Comparison of ENCODE assay signal across 20 cellular contexts in genomic region chr12:70069221-70069811, GRCh38.
DNase-seq lines count a peak whose midpoint lies in the region; ATAC-seq and TF ChIP-seq lines count a peak whose summit lies in the region.
"Had no signal": no experiment of that assay in that cellular context is flagged by ENCODE, and none has a peak within 500 bp of the region (broad histone marks: within the 10 kb centered on the region; RNA-seq: fewer than 3 reads in every experiment).

No MANE protein-coding gene starts in this region.

- CTCF ChIA-PET in PC-9 (lab: Charles Lee) = no interaction called here

- no TSS peak for BruUV-seq in PC-9 (replicated peaks; lab: Mats Ljungman, UMichigan)

- no peak for TF ChIP-seq EP300 in suprapubic skin (IDR thresholded peaks at IDR 0.05)

- H3K36me3 ChIP-seq in GM23338 (ENCODE audit: insufficient read depth) (no peaks in the 10 kb centered on the region), OCI-LY1 (ENCODE audit: insufficient read depth, low read length) (no peaks in the 10 kb centered on the region), endodermal cell (ENCODE audit: control insufficient read depth, insufficient read depth, low read length) (no peaks in the 10 kb centered on the region), PC-9 (ENCODE audit: low read depth) (no peaks in the 10 kb centered on the region), suprapubic skin (no peaks in the 10 kb centered on the region)
- H3K36me3 ChIP-seq: BLaER1, HAP-1, Peyer's patch had no signal

- H3K4me2 ChIP-seq in GM23338 (peak overlapping the region; percentile 44; the same call in 1 of the 2 replicates), OCI-LY1 (ENCODE audit: low read length) (peak overlapping the region; percentile 5; the same call in 1 of the 2 replicates), PC-9 (no peak overlapping the region)
- H3K4me2 ChIP-seq: BLaER1 had no signal

- no peak overlapping the region; the same call in 1 of the 2 replicates for H3K27ac ChIP-seq in GM23338 (ENCODE audit: low read depth)
- peak overlapping the region; percentile 74 for H3K27ac ChIP-seq in OCI-LY1 (ENCODE audit: low read depth, low read length, poor library complexity, severe bottlenecking)
- no peak overlapping the region for H3K27ac ChIP-seq in endodermal cell (ENCODE audit: low read depth, low read length)
- no peak overlapping the region for H3K27ac ChIP-seq in PC-9
- no peak overlapping the region for H3K27ac ChIP-seq in caudate nucleus (ENCODE audit: low read depth, low read length)
- H3K27ac ChIP-seq in suprapubic skin = no peak overlapping the region
- H3K27ac ChIP-seq: BLaER1, Peyer's patch had no signal

- no peaks in the 10 kb centered on the region; the same call in 2 of the 3 replicates for H3K36me3 Mint-ChIP-seq in GM23338 (ENCODE audit: low read depth)
- no peaks in the 10 kb centered on the region for H3K36me3 Mint-ChIP-seq in endodermal cell (ENCODE audit: low read depth)
- no peaks in the 10 kb centered on the region for H3K36me3 Mint-ChIP-seq in neural crest cell (ENCODE audit: low read depth)
- H3K36me3 Mint-ChIP-seq: CD4-positive, alpha-beta memory T cell had no signal

- H4K20me1 ChIP-seq in GM23338 (replicated peaks; ENCODE audit: insufficient read depth) (no peaks in the 10 kb centered on the region), OCI-LY1 (ENCODE audit: insufficient read depth, low read length) (no peaks in the 10 kb centered on the region), PC-9 (ENCODE audit: insufficient read depth) (no peaks in the 10 kb centered on the region)
- H4K20me1 ChIP-seq: BLaER1 had no signal

- no peaks in the 10 kb centered on the region for H3F3A ChIP-seq in GM23338 (replicated peaks; ENCODE audit: low read depth)
- no peaks in the 10 kb centered on the region for H3F3A ChIP-seq in OCI-LY1 (ENCODE audit: insufficient read depth, low read length)
- no peaks in the 10 kb centered on the region for H3F3A ChIP-seq in PC-9 (ENCODE audit: insufficient read depth, low read depth)

- H2AFZ ChIP-seq in GM23338 (no peak overlapping the region), OCI-LY1 (ENCODE audit: low read length) (peak overlapping the region; percentile 12; the same call in 1 of the 2 replicates), PC-9 (no peak overlapping the region)

- no peak overlapping the region for H3K9ac ChIP-seq in OCI-LY1 (ENCODE audit: low read length)
- H3K9ac ChIP-seq in endodermal cell (ENCODE audit: extremely low read depth, low read length, poor library complexity, severe bottlenecking) = no peak overlapping the region
- H3K9ac ChIP-seq: BLaER1 had no signal

- H3K9me3 Mint-ChIP-seq in GM23338 = no peaks in the 10 kb centered on the region; the same call in 2 of the 3 replicates
- peaks cover 2% of the 10 kb centered on the region for H3K9me3 Mint-ChIP-seq in endodermal cell
- H3K9me3 Mint-ChIP-seq in neural crest cell = no peaks in the 10 kb centered on the region

- H3K9me3 ChIP-seq in OCI-LY1 (ENCODE audit: low read length) (no peaks in the 10 kb centered on the region), endodermal cell (ENCODE audit: control insufficient read depth, low read length) (peaks cover 12% of the 10 kb centered on the region), PC-9 (ENCODE audit: insufficient read depth, low read depth) (peaks cover 3% of the 10 kb centered on the region; the same call in 1 of the 2 replicates), suprapubic skin (no peaks in the 10 kb centered on the region)
- H3K9me3 ChIP-seq: BLaER1, HAP-1, Peyer's patch had no signal

- no peak overlapping the region; the same call in 2 of the 3 replicates for H3K4me3 Mint-ChIP-seq in GM23338
- no peak overlapping the region for H3K4me3 Mint-ChIP-seq in endodermal cell
- no peak overlapping the region for H3K4me3 Mint-ChIP-seq in neural crest cell
- H3K4me3 Mint-ChIP-seq: CD4-positive, alpha-beta memory T cell had no signal

- POLR2A ChIA-PET in PC-9 (lab: Charles Lee; ENCODE audit: unreplicated experiment) = interaction anchor here (0.6 kb wide), 1 partner anchor 86 kb away, joined by 3 read pairs; no protein-coding TSS in a partner anchor

- ATAC-seq in GM23338 = peak; percentile 67
- ATAC-seq in HG03175 (IDR thresholded peaks at IDR 0.05; ENCODE audit: unreplicated experiment) = no peak
- ATAC-seq: K562 had no signal

- no peak overlapping the region for H3K4me3 ChIP-seq in GM23338
- H3K4me3 ChIP-seq in OCI-LY1 (ENCODE audit: low read depth, low read length, poor library complexity, severe bottlenecking) = no peak overlapping the region
- no peak overlapping the region for H3K4me3 ChIP-seq in endodermal cell (ENCODE audit: low read length)
- H3K4me3 ChIP-seq in PC-9 = no peak overlapping the region
- no peak overlapping the region for H3K4me3 ChIP-seq in suprapubic skin
- H3K4me3 ChIP-seq: BLaER1, GM12878, HAP-1, K562, Peyer's patch had no signal

- no peaks in the 10 kb centered on the region for H3K79me2 ChIP-seq in GM23338 (replicated peaks; ENCODE audit: insufficient read depth)
- H3K79me2 ChIP-seq in OCI-LY1 (ENCODE audit: insufficient read depth, low read length) = no peaks in the 10 kb centered on the region
- no peaks in the 10 kb centered on the region for H3K79me2 ChIP-seq in PC-9 (ENCODE audit: low read depth)

- 42 to 75% methylated on average over 3 to 5 of the region's 5 CpGs for WGBS in endodermal cell (ENCODE audit: insufficient coverage in 1 of 2, insufficient read length in 1 of 2), 2 experiments
- 81% methylated on average over 5 of the region's 5 CpGs for WGBS in suprapubic skin

- TF ChIP-seq CTCF in GM23338 (conservative IDR thresholded peaks at IDR 0.05; ENCODE audit: low read depth in 2 of 2) = no peak
- TF ChIP-seq CTCF in OCI-LY1 (IDR thresholded peaks at IDR 0.05; ENCODE audit: low read length) = no peak
- no peak for TF ChIP-seq CTCF in endodermal cell (conservative IDR thresholded peaks at IDR 0.05)
- TF ChIP-seq CTCF in neural crest cell (conservative IDR thresholded peaks at IDR 0.05) = no peak
- TF ChIP-seq CTCF in PC-9 (conservative IDR thresholded peaks at IDR 0.05) = no peak
- no peak for TF ChIP-seq CTCF in suprapubic skin (IDR thresholded peaks at IDR 0.05)

- no peaks in the 10 kb centered on the region for H3K27me3 ChIP-seq in GM23338 (ENCODE audit: insufficient read depth)
- no peaks in the 10 kb centered on the region for H3K27me3 ChIP-seq in OCI-LY1 (ENCODE audit: insufficient read depth, low read length)
- H3K27me3 ChIP-seq in endodermal cell (ENCODE audit: control insufficient read depth, insufficient read depth, low read length, poor library complexity, severe bottlenecking) = no peaks in the 10 kb centered on the region
- no peaks in the 10 kb centered on the region for H3K27me3 ChIP-seq in PC-9 (ENCODE audit: insufficient read depth, low read depth)
- no peaks in the 10 kb centered on the region for H3K27me3 ChIP-seq in suprapubic skin
- H3K27me3 ChIP-seq: BLaER1, Peyer's patch had no signal

- H3K27me3 Mint-ChIP-seq in GM23338 (ENCODE audit: insufficient read depth, low read depth, poor library complexity) (no peaks in the 10 kb centered on the region), endodermal cell (ENCODE audit: insufficient read depth) (no peaks in the 10 kb centered on the region), neural crest cell (ENCODE audit: low read depth) (no peaks in the 10 kb centered on the region)

- H3K4me1 Mint-ChIP-seq in GM23338 (peaks cover 17% of the 10 kb centered on the region), endodermal cell (peaks cover 57% of the 10 kb centered on the region), neural crest cell (peaks cover 18% of the 10 kb centered on the region)
- H3K4me1 Mint-ChIP-seq: CD4-positive, alpha-beta memory T cell had no signal

- TF ChIP-seq POLR2A in suprapubic skin (IDR thresholded peaks at IDR 0.05) = no peak

- H3K27ac Mint-ChIP-seq in GM23338 = no peak overlapping the region; the same call in 1 of the 2 replicates
- H3K27ac Mint-ChIP-seq in endodermal cell = peak overlapping the region; percentile 23
- peak overlapping the region; percentile 87 for H3K27ac Mint-ChIP-seq in neural crest cell (ENCODE audit: unreplicated experiment)
- H3K27ac Mint-ChIP-seq: CD4-positive, alpha-beta memory T cell had no signal

- intact Hi-C loops in PC-9 (cut with micrococcal nuclease; ENCODE audit: unreplicated experiment) = no loop called here

- DNase-seq in GM23338 (ENCODE audit: low spot score) (peak; percentile 48), endodermal cell (peak; percentile 80), neural crest cell (ENCODE audit: low read depth, low spot score) (no peak), PC-9 (no peak), caudate nucleus (lab: John Stamatoyannopoulos, UW) (no peak), suprapubic skin (ENCODE audit: low spot score in 2 of 2) (no peak)
- DNase-seq: Calu3; CD4-positive, alpha-beta memory T cell; NCI-H1694 treated with DMSO at 0.1 percent for 48 hours; NCI-H2107; NCI-H2227 treated with DMSO at 0.1 percent for 48 hours; NCI-H510A treated with DMSO at 0.1 percent for 48 hours; NCI-H774 had no signal

- H3K9me2 ChIP-seq in GM23338 (ENCODE audit: insufficient read depth) (no peaks in the 10 kb centered on the region), OCI-LY1 (ENCODE audit: low read depth, low read length) (no peaks in the 10 kb centered on the region), PC-9 (ENCODE audit: insufficient read depth) (no peaks in the 10 kb centered on the region)

- H3K4me1 ChIP-seq in GM23338 (ENCODE audit: insufficient read depth) (peaks cover 21% of the 10 kb centered on the region), OCI-LY1 (ENCODE audit: insufficient read depth, low read length, severe bottlenecking) (peaks cover 29% of the 10 kb centered on the region), endodermal cell (ENCODE audit: control insufficient read depth, insufficient read depth, low read length) (peaks cover 6% of the 10 kb centered on the region), PC-9 (replicated peaks; ENCODE audit: insufficient read depth) (no peaks in the 10 kb centered on the region), suprapubic skin (no peaks in the 10 kb centered on the region)
- H3K4me1 ChIP-seq: Peyer's patch had no signal

TF ChIP-seq in GM23338, 12 proteins besides CTCF, POLR2A, EP300 and RAD21:
- no peak for TF ChIP-seq NANOG (IDR thresholded peaks at IDR 0.05; ENCODE audit: borderline replicate concordance)
- no peak for TF ChIP-seq JUNB (IDR thresholded peaks at IDR 0.05; ENCODE audit: unreplicated experiment)
- no peak for TF ChIP-seq STAT1 (IDR thresholded peaks at IDR 0.05; ENCODE audit: unreplicated experiment)

Comparison
In these comparisons a context has a peak if more than half of its experiments do, and no peak if none do; other contexts are left out.
1. DNase-seq: peak in GM23338 (single experiment) and endodermal cell (single experiment); none in neural crest cell (single experiment), PC-9 (0 of 2), caudate nucleus (0 of 61) and suprapubic skin (0 of 2).